14 cellular contexts compared by ENCODE assay signal in genomic region chr11:20047006-20047405, GRCh38.
"Had no signal": no experiment of that assay in that cellular context is flagged by ENCODE, and none has a peak within 500 bp of the region (broad histone marks: within the 10 kb centered on the region; RNA-seq: fewer than 3 reads in every experiment).

No MANE protein-coding gene starts in this region.

- H3K4me3 Mint-ChIP-seq: activated CD4-positive, alpha-beta T cell treated with anti-CD3 and anti-CD28 coated beads, Interleukin-2, amount 10 ng/mL, durations not matched to agents 24 days and 14 days; activated CD8-positive, alpha-beta T cell treated with anti-CD3 and anti-CD28 coated beads, Interleukin-2, amount 10 ng/mL, durations not matched to agents 7 days and 5 days; activated naive CD4-positive, alpha-beta T cell treated with anti-CD3 and anti-CD28 coated beads for 36 hours; activated T-cell treated with anti-CD3 and anti-CD28 coated beads, Interleukin-2, amount 50 U/mL, for 24 hours; brain; stimulated activated memory B cell treated with anti-CD40 and anti-IgM and Interleukin-4, amounts not matched to agents 10 μg/mL and 1 μg/mL and 100 μg/mL, for 72 hours had no signal

- H3K4me3 ChIP-seq: esophagus muscularis mucosa, right lobe of liver had no signal

- H3K27me3 Mint-ChIP-seq: progenitor cell of endocrine pancreas had no signal

- H3K27ac Mint-ChIP-seq: activated CD4-positive, alpha-beta T cell treated with anti-CD3 and anti-CD28 coated beads, Interleukin-2, amount 10 ng/mL, durations not matched to agents 24 days and 14 days; activated CD8-positive, alpha-beta T cell treated with anti-CD3 and anti-CD28 coated beads, Interleukin-2, amount 10 ng/mL, durations not matched to agents 7 days and 5 days; activated naive CD4-positive, alpha-beta T cell treated with anti-CD3 and anti-CD28 coated beads for 36 hours; activated T-cell treated with anti-CD3 and anti-CD28 coated beads, Interleukin-2, amount 50 U/mL, for 24 hours; progenitor cell of endocrine pancreas; stimulated activated memory B cell treated with anti-CD40 and anti-IgM and Interleukin-4, amounts not matched to agents 10 μg/mL and 1 μg/mL and 100 μg/mL, for 72 hours had no signal

- H3K27me3 ChIP-seq: esophagus muscularis mucosa, right lobe of liver had no signal

- H3K27ac ChIP-seq: esophagus muscularis mucosa, right lobe of liver had no signal

- H3K9me3 Mint-ChIP-seq: activated CD4-positive, alpha-beta T cell treated with anti-CD3 and anti-CD28 coated beads, Interleukin-2, amount 10 ng/mL, durations not matched to agents 24 days and 14 days; activated naive CD4-positive, alpha-beta T cell treated with anti-CD3 and anti-CD28 coated beads for 36 hours; activated T-cell treated with anti-CD3 and anti-CD28 coated beads, Interleukin-2, amount 50 U/mL, for 24 hours; brain; stimulated activated memory B cell treated with anti-CD40 and anti-IgM and Interleukin-4, amounts not matched to agents 10 μg/mL and 1 μg/mL and 100 μg/mL, for 72 hours had no signal

- H3K4me1 Mint-ChIP-seq: activated CD4-positive, alpha-beta T cell treated with anti-CD3 and anti-CD28 coated beads, Interleukin-2, amount 10 ng/mL, durations not matched to agents 24 days and 14 days had no signal

- H3K9me3 ChIP-seq: esophagus muscularis mucosa, right lobe of liver had no signal

- DNase-seq: activated CD4-positive, alpha-beta T cell treated with anti-CD3 and anti-CD28 coated beads, Interleukin-2, amount 10 ng/mL, durations not matched to agents 24 days and 14 days; activated CD4-positive, CD25-positive, alpha-beta regulatory T cell; activated CD8-positive, alpha-beta T cell treated with anti-CD3 and anti-CD28 coated beads, Interleukin-2, amount 10 ng/mL, durations not matched to agents 7 days and 5 days; activated naive CD4-positive, alpha-beta T cell treated with anti-CD3 and anti-CD28 coated beads for 36 hours; activated T-cell treated with anti-CD3 and anti-CD28 coated beads, Interleukin-2, amount 50 U/mL, for 24 hours; cortex of kidney; effector CD4-positive, alpha-beta T cell; right lobe of liver; stimulated activated CD4-positive, alpha-beta T cell treated with anti-CD3 and anti-CD28 coated beads, Interleukin-4, amount 100 ng/mL, for 24 hours; T1000 had no signal

- ATAC-seq: activated CD8-positive, alpha-beta T cell treated with anti-CD3 and anti-CD28 coated beads, Interleukin-2, amount 10 ng/mL, durations not matched to agents 7 days and 5 days; right lobe of liver; stimulated activated memory B cell treated with anti-CD40 and anti-IgM and Interleukin-4, amounts not matched to agents 10 μg/mL and 1 μg/mL and 100 μg/mL, for 72 hours had no signal
